ENCODE assay signal across 24 cellular contexts in the genomic region with DNA sequence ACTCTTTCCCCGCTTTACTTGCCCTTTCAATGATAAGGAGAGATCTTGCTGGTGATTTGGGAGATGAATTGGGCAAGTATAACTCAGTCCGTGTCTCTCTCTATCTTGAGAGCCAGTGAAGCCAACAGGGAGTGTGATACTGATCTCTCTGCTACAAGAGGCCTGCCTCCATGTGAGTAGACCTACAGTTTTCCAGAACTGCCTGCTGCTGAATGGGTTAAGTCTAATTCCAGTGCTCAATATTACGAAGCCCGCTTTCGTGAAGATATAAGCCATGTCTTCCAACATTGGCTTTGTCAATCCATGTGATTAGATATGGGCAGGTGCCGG.
A peak's percentile ranks its signal among the peaks of the same experiment; 100 is the strongest.
DNase-seq lines count a peak whose midpoint lies in the region; ATAC-seq, FAIRE-seq and TF ChIP-seq lines count a peak whose summit lies in the region.
"Had no signal": no experiment of that assay in that cellular context is flagged by ENCODE, and none has a peak within 500 bp of the region (broad histone marks: within the 10 kb centered on the region; RNA-seq: fewer than 3 reads in every experiment).

No MANE protein-coding gene starts in this region.

- H2AFZ ChIP-seq in K562 (ENCODE audit: low read depth, low read length) = peak overlapping the region; percentile 87

- intact Hi-C loops in breast epithelium (cut with DNase I; ENCODE audit: low total_unique reads) (no loop called here), MCF 10A (cut with micrococcal nuclease) (no loop called here), K562 (cut with micrococcal nuclease) (loop anchor here (2.0 to 5.0 kb wide), 3 partner anchors 39 to 116 kb away; a partner anchor contains a TSS), esophagus squamous epithelium (cut with DNase I) (no loop called here)

- H3K36me3 ChIP-seq in breast epithelium = no peaks in the 10 kb centered on the region
- H3K36me3 ChIP-seq in K562 (ENCODE audit: control insufficient read depth, insufficient read depth, low read length) = no peaks in the 10 kb centered on the region
- no peaks in the 10 kb centered on the region for H3K36me3 ChIP-seq in esophagus squamous epithelium
- H3K36me3 ChIP-seq in skeletal muscle satellite cell (ENCODE audit: insufficient read depth, low read length) = no peaks in the 10 kb centered on the region

- H3K9ac ChIP-seq in K562 (ENCODE audit: insufficient read depth in 1 of 2, low read depth in 2 of 2, low read length in 2 of 2) (peak overlapping the region in 1 of 2 experiments; percentile 68; a peak in 3 of 4 replicates), skeletal muscle satellite cell (ENCODE audit: low read depth, low read length) (peak overlapping the region; percentile 16)

- H3K27ac ChIP-seq in breast epithelium (peak overlapping the region; percentile 23 to 80), K562 (ENCODE audit: extremely low read depth, low read depth, low read length) (peak overlapping the region; percentile 71), esophagus squamous epithelium (peak overlapping the region in 3 of 4 donors; percentile 82 to 86 (median 85))
- H3K27ac ChIP-seq: SK-N-MC had no signal

- H3K79me2 ChIP-seq in K562 (ENCODE audit: control insufficient read depth, insufficient read depth, low read length) = no peaks in the 10 kb centered on the region; the same call in 2 of the 3 replicates

- no peak for TF ChIP-seq EP300 in K562 (IDR thresholded peaks at IDR 0.05; ENCODE audit: low read length)

- TF ChIP-seq POLR2A in breast epithelium (IDR thresholded peaks at IDR 0.05) (no peak), K562 (conservative IDR thresholded peaks at IDR 0.05) (no peak), esophagus squamous epithelium (IDR thresholded peaks at IDR 0.05) (no peak)

- TF ChIP-seq RAD21 in K562 (CRISPR knock-in tag; conservative IDR thresholded peaks at IDR 0.05 in 1 of 2, IDR thresholded peaks at IDR 0.05 in 1 of 2) = no peak

- peaks cover 25% of the 10 kb centered on the region for H3K4me1 Mint-ChIP-seq in MCF 10A (ENCODE audit: insufficient read depth, unreplicated experiment)

- no peak overlapping the region for H3K27ac Mint-ChIP-seq in MCF 10A (ENCODE audit: low read depth, unreplicated experiment)
- H3K27ac Mint-ChIP-seq: CD4-positive, alpha-beta T cell had no signal

- no peaks in the 10 kb centered on the region for H3K27me3 ChIP-seq in breast epithelium
- no peaks in the 10 kb centered on the region for H3K27me3 ChIP-seq in K562 (ENCODE audit: control insufficient read depth in 2 of 2, insufficient read depth in 2 of 2, low read length in 2 of 2)
- no peaks in the 10 kb centered on the region for H3K27me3 ChIP-seq in esophagus squamous epithelium
- H3K27me3 ChIP-seq in skeletal muscle satellite cell (ENCODE audit: control insufficient read depth, insufficient read depth, low read length) = no peaks in the 10 kb centered on the region

- peak; percentile 35 for FAIRE-seq in K562 (lab: Jason Lieb, UNC)
- FAIRE-seq: D721Med, GM12892, GM18507, RCC 7860 had no signal

- 49% methylated on average over 6 of the region's 6 CpGs for WGBS in K562 (ENCODE audit: insufficient coverage, low coverage, missing lambda C conversion rate)
- 94 to 97% methylated on average over 6 of the region's 6 CpGs for WGBS in esophagus squamous epithelium, 2 donors

- peak overlapping the region; percentile 82 for H3K4me2 ChIP-seq in K562 (ENCODE audit: insufficient read depth, low read length)
- peak overlapping the region; percentile 43 for H3K4me2 ChIP-seq in skeletal muscle satellite cell (ENCODE audit: low read length)

- H3K27me3 Mint-ChIP-seq in MCF 10A (ENCODE audit: insufficient read depth, unreplicated experiment) = no peaks in the 10 kb centered on the region

- POLR2A ChIA-PET in MCF 10A (lab: Yijun Ruan, JAX) = interaction anchor here (0.9 to 2.7 kb wide), 5 partner anchors 8 to 115 kb away, joined by 4 to 22 read pairs (median 7); a partner anchor contains a TSS
- POLR2A ChIA-PET in K562 (lab: Yijun Ruan, JAX) = interaction anchor here (0.6 to 1.6 kb wide), 2 partner anchors 8 to 125 kb away, joined by 3 to 10 read pairs; no protein-coding TSS in a partner anchor

- H3K4me3 ChIP-seq in breast epithelium (no peak overlapping the region), K562 (0 out of 2 replicates have a peak overlapping the region, but pooled peaks have one; percentile 1), esophagus squamous epithelium (no peak overlapping the region), skeletal muscle satellite cell (ENCODE audit: low read length) (no peak overlapping the region)
- H3K4me3 ChIP-seq: SK-N-MC had no signal

- H3K4me1 ChIP-seq in breast epithelium (no peaks in the 10 kb centered on the region), K562 (replicated peaks in 1 of 2; ENCODE audit: control insufficient read depth in 2 of 2, insufficient read depth in 2 of 2, low read length in 2 of 2) (peaks cover 30 to 53% of the 10 kb centered on the region in 2 experiments), esophagus squamous epithelium (peaks cover 10 to 15% (median 10%) of the 10 kb centered on the region in 3 donors), skeletal muscle satellite cell (ENCODE audit: control insufficient read depth, insufficient read depth, low read length) (peaks cover 31% of the 10 kb centered on the region)

- DNase-seq in breast epithelium (ENCODE audit: low spot score in 2 of 2) (no peak), MCF 10A (ENCODE audit: unreplicated experiment) (no peak), K562 (ENCODE audit: extremely low read depth in 1 of 4, low spot score in 3 of 4) (peak in 1 of 4 experiments; percentile 57), esophagus squamous epithelium (lab: John Stamatoyannopoulos, UW) (no peak), anterior cingulate cortex (lab: John Stamatoyannopoulos, UW) (no peak), retina (no peak)
- DNase-seq: 8988T; CD4-positive, alpha-beta T cell; DMS79; GOT3; NCI-H1105 treated with DMSO at 0.1 percent for 48 hours; NCI-H1694 treated with DMSO at 0.1 percent for 48 hours; NCI-H2107; NCI-H2227 treated with DMSO at 0.1 percent for 48 hours; NCI-H510A treated with DMSO at 0.1 percent for 48 hours; NCI-H774 had no signal

- CTCF ChIA-PET in MCF 10A (lab: Yijun Ruan, JAX) = interaction anchor here (0.8 to 1.2 kb wide), 2 partner anchors 17 to 100 kb away, joined by 3 read pairs; no protein-coding TSS in a partner anchor
- CTCF ChIA-PET in K562 (lab: Yijun Ruan, JAX; ENCODE audit: low intra/inter-chr PET ratio) = no interaction called here

- no TSS peak for BruUV-seq in MCF 10A (replicated peaks; lab: Mats Ljungman, UMichigan)
- BruUV-seq in K562 (replicated peaks; lab: Mats Ljungman, UMichigan) = no TSS peak

- no peaks in the 10 kb centered on the region for H3K9me1 ChIP-seq in K562 (ENCODE audit: control insufficient read depth, insufficient read depth, low read length)

- no peak for TF ChIP-seq CTCF in breast epithelium (IDR thresholded peaks at IDR 0.05)
- TF ChIP-seq CTCF in MCF 10A (IDR thresholded peaks at IDR 0.05; ENCODE audit: unreplicated experiment) = no peak
- TF ChIP-seq CTCF in K562 (IDR thresholded peaks at IDR 0.05 in 2 of 3, conservative IDR thresholded peaks at IDR 0.05 in 1 of 3; ENCODE audit: insufficient read depth in 2 of 3, low read depth in 1 of 3, low read length in 3 of 3) = no peak
- TF ChIP-seq CTCF in esophagus squamous epithelium (IDR thresholded peaks at IDR 0.05) = no peak

- H4K20me1 ChIP-seq in K562 (replicated peaks; ENCODE audit: control insufficient read depth, insufficient read depth, low read length) = no peaks in the 10 kb centered on the region

- H3K9me3 ChIP-seq in breast epithelium (no peaks in the 10 kb centered on the region), K562 (replicated peaks; ENCODE audit: control insufficient read depth, insufficient read depth, low read depth, low read length) (no peaks in the 10 kb centered on the region), esophagus squamous epithelium (no peaks in the 10 kb centered on the region), skeletal muscle satellite cell (replicated peaks; ENCODE audit: low read length) (no peaks in the 10 kb centered on the region)

- in situ Hi-C loops in K562 (cut with MboI) = no loop called here

- no peaks in the 10 kb centered on the region for H3K9me3 Mint-ChIP-seq in MCF 10A (ENCODE audit: unreplicated experiment)
- H3K9me3 Mint-ChIP-seq: CD4-positive, alpha-beta T cell had no signal

- peak; percentile 21 for ATAC-seq in K562
- ATAC-seq in HG03378 (IDR thresholded peaks at IDR 0.05; ENCODE audit: unreplicated experiment) = no peak
- ATAC-seq: Right ventricle myocardium inferior had no signal

- no peak overlapping the region for H3K4me3 Mint-ChIP-seq in MCF 10A (ENCODE audit: unreplicated experiment)
- H3K4me3 Mint-ChIP-seq: CD4-positive, alpha-beta T cell had no signal

- H3K36me3 Mint-ChIP-seq in MCF 10A (ENCODE audit: insufficient read depth, unreplicated experiment) = no peaks in the 10 kb centered on the region

TF ChIP-seq in K562, 482 proteins besides CTCF, POLR2A, EP300 and RAD21 (continues in another document):
- TF ChIP-seq ZNF507 (tag; conservative IDR thresholded peaks at IDR 0.05) (no peak), SMAD4 (CRISPR knock-in tag; conservative IDR thresholded peaks at IDR 0.05) (peak; percentile 19; the same call in 1 of the 2 replicates), MCM7 (IDR thresholded peaks at IDR 0.05) (no peak), HMG20B (CRISPR knock-in tag; IDR thresholded peaks at IDR 0.05) (no peak), NFATC3 (IDR thresholded peaks at IDR 0.05) (no peak), FOXJ2 (tag; IDR thresholded peaks at IDR 0.05) (0 out of 2 replicates have a peak, but pooled peaks have one; percentile 14), FOSL1 (tag; conservative IDR thresholded peaks at IDR 0.05) (0 out of 2 replicates have a peak, but pooled peaks have one; percentile 0), NFXL1 (CRISPR knock-in tag; IDR thresholded peaks at IDR 0.05) (no peak), YY1 (IDR thresholded peaks at IDR 0.05; ENCODE audit: borderline replicate concordance in 1 of 3, control insufficient read depth in 1 of 3, extremely low read depth in 1 of 3, insufficient read depth in 3 of 3, insufficient read length in 1 of 3, insufficient replicate concordance in 2 of 3, low read depth in 1 of 3, low read length in 2 of 3) (no peak), TSC22D4 (tag; IDR thresholded peaks at IDR 0.05) (no peak)
- TF ChIP-seq, protein P1, sequence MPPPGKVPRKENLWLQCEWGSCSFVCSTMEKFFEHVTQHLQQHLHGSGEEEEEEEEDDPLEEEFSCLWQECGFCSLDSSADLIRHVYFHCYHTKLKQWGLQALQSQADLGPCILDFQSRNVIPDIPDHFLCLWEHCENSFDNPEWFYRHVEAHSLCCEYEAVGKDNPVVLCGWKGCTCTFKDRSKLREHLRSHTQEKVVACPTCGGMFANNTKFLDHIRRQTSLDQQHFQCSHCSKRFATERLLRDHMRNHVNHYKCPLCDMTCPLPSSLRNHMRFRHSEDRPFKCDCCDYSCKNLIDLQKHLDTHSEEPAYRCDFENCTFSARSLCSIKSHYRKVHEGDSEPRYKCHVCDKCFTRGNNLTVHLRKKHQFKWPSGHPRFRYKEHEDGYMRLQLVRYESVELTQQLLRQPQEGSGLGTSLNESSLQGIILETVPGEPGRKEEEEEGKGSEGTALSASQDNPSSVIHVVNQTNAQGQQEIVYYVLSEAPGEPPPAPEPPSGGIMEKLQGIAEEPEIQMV (tag; conservative IDR thresholded peaks at IDR 0.05; ENCODE audit: low read depth) = no peak
